Comparison of ENCODE assay signal across 1 cellular context in genomic region chr6:1624848-1625341, GRCh38.
TF ChIP-seq lines count a peak whose summit lies in the region.

No MANE protein-coding gene starts in this region.

TF ChIP-seq in HEK293, 187 proteins besides CTCF, POLR2A, EP300 and RAD21 (continued from another document):
- TF ChIP-seq, protein P1, sequence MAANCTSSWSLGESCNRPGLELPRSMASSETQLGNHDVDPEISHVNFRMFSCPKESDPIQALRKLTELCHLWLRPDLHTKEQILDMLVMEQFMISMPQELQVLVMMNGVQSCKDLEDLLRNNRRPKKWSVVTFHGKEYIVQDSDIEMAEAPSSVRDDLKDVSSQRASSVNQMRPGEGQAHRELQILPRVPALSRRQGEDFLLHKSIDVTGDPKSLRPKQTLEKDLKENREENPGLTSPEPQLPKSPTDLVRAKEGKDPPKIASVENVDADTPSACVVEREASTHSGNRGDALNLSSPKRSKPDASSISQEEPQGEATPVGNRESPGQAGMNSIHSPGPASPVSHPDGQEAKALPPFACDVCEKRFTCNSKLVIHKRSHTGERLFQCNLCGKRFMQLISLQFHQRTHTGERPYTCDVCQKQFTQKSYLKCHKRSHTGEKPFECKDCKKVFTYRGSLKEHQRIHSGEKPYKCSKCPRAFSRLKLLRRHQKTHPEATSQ (tag by site-specific recombination; IDR thresholded peaks at IDR 0.05), result no peak
- TF ChIP-seq ZNF549 (tag by site-specific recombination; IDR thresholded peaks at IDR 0.05) (no peak), ZNF433 (tag by site-specific recombination; IDR thresholded peaks at IDR 0.05; ENCODE audit: low read depth) (no peak), ZNF302 (tag by site-specific recombination; IDR thresholded peaks at IDR 0.05; ENCODE audit: low read depth) (no peak), ZNF335 (tag by site-specific recombination; conservative IDR thresholded peaks at IDR 0.05) (peak; percentile 55), ZNF214 (tag by site-specific recombination; IDR thresholded peaks at IDR 0.05; ENCODE audit: borderline replicate concordance) (no peak), ZNF133 (tag by site-specific recombination; IDR thresholded peaks at IDR 0.05) (no peak), ZNF223 (tag by site-specific recombination; IDR thresholded peaks at IDR 0.05) (no peak), ELK4 (IDR thresholded peaks at IDR 0.05; ENCODE audit: borderline replicate concordance, low read depth, low read length) (no peak), ZNF23 (tag by site-specific recombination; IDR thresholded peaks at IDR 0.05; ENCODE audit: borderline replicate concordance) (no peak), ZNF146 (tag by site-specific recombination; IDR thresholded peaks at IDR 0.05) (no peak), HIC1 (tag by site-specific recombination; IDR thresholded peaks at IDR 0.05) (no peak), ZNF37A (tag by site-specific recombination; IDR thresholded peaks at IDR 0.05) (no peak), ZNF148 (tag by site-specific recombination; IDR thresholded peaks at IDR 0.05; ENCODE audit: borderline replicate concordance) (no peak), ZNF341 (tag by site-specific recombination; IDR thresholded peaks at IDR 0.05; ENCODE audit: low read depth) (peak; percentile 68; the same call in 1 of the 2 replicates), INSM2 (tag by site-specific recombination; IDR thresholded peaks at IDR 0.05) (no peak), ZNF138 (tag by site-specific recombination; IDR thresholded peaks at IDR 0.05; ENCODE audit: borderline replicate concordance) (no peak), ZNF292 (tag by site-specific recombination; IDR thresholded peaks at IDR 0.05; ENCODE audit: borderline replicate concordance, low read depth) (no peak), ZNF530 (tag by site-specific recombination; IDR thresholded peaks at IDR 0.05; ENCODE audit: low read depth) (no peak), RBAK (tag by site-specific recombination; IDR thresholded peaks at IDR 0.05) (no peak), ZNF155 (tag by site-specific recombination; IDR thresholded peaks at IDR 0.05) (no peak)
- TF ChIP-seq, protein P2, sequence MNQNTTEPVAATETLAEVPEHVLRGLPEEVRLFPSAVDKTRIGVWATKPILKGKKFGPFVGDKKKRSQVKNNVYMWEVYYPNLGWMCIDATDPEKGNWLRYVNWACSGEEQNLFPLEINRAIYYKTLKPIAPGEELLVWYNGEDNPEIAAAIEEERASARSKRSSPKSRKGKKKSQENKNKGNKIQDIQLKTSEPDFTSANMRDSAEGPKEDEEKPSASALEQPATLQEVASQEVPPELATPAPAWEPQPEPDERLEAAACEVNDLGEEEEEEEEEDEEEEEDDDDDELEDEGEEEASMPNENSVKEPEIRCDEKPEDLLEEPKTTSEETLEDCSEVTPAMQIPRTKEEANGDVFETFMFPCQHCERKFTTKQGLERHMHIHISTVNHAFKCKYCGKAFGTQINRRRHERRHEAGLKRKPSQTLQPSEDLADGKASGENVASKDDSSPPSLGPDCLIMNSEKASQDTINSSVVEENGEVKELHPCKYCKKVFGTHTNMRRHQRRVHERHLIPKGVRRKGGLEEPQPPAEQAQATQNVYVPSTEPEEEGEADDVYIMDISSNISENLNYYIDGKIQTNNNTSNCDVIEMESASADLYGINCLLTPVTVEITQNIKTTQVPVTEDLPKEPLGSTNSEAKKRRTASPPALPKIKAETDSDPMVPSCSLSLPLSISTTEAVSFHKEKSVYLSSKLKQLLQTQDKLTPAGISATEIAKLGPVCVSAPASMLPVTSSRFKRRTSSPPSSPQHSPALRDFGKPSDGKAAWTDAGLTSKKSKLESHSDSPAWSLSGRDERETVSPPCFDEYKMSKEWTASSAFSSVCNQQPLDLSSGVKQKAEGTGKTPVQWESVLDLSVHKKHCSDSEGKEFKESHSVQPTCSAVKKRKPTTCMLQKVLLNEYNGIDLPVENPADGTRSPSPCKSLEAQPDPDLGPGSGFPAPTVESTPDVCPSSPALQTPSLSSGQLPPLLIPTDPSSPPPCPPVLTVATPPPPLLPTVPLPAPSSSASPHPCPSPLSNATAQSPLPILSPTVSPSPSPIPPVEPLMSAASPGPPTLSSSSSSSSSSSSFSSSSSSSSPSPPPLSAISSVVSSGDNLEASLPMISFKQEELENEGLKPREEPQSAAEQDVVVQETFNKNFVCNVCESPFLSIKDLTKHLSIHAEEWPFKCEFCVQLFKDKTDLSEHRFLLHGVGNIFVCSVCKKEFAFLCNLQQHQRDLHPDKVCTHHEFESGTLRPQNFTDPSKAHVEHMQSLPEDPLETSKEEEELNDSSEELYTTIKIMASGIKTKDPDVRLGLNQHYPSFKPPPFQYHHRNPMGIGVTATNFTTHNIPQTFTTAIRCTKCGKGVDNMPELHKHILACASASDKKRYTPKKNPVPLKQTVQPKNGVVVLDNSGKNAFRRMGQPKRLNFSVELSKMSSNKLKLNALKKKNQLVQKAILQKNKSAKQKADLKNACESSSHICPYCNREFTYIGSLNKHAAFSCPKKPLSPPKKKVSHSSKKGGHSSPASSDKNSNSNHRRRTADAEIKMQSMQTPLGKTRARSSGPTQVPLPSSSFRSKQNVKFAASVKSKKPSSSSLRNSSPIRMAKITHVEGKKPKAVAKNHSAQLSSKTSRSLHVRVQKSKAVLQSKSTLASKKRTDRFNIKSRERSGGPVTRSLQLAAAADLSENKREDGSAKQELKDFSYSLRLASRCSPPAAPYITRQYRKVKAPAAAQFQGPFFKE (tag by site-specific recombination; IDR thresholded peaks at IDR 0.05; ENCODE audit: borderline replicate concordance), result no peak
